In the genomic region with DNA sequence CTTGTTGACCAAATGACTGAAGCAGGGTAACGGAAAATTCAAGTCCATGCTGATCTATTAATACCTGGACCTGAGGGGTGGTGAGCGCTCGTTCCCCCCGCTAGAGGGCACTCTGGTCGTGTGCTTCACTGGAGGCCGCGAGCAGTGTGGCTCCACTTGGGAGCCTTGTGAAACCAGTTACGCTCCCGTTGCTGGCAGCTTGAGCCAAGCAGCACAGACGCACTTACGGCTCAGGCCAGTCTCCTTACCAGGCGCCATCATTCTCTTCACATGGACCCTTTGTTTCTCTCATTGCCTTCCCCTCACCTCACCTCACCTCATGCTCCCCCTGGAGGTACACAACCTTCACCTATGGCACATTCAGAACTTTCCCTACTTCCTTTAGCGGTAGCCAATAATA, we compare ENCODE assay signal across 8 cellular contexts. TPM values are rescaled to one million over a fixed set of nuclear protein-coding genes. Genes with fewer than 3 reads are reported as not detected.
A peak's percentile ranks its signal among the peaks of the same experiment; 100 is the strongest.
DNase-seq lines count a peak whose midpoint lies in the region; ATAC-seq and TF ChIP-seq lines count a peak whose summit lies in the region.

No MANE protein-coding gene starts in this region.

- no peak overlapping the region for H3K4me3 ChIP-seq in colonic mucosa
- no peak overlapping the region for H3K4me3 ChIP-seq in left lung

- H3K9me3 ChIP-seq in colonic mucosa (no peaks in the 10 kb centered on the region), left lung (no peaks in the 10 kb centered on the region)

- H3K36me3 ChIP-seq in colonic mucosa (no peaks in the 10 kb centered on the region), left lung (no peaks in the 10 kb centered on the region)

- peak; percentile 81 for TF ChIP-seq CTCF in colonic mucosa (IDR thresholded peaks at IDR 0.05)
- TF ChIP-seq CTCF in left lung (IDR thresholded peaks at IDR 0.05): peak; percentile 75 to 85

- peak; percentile 90 for DNase-seq in AG20443 (ENCODE audit: low spot score)
- peak; percentile 89 for DNase-seq in NCI-H510A treated with DMSO at 0.1 percent for 48 hours (lab: John Stamatoyannopoulos, UW)
- DNase-seq in activated CD4-positive, alpha-beta T cell treated with anti-CD3 and anti-CD28 coated beads for 4 hours: peak; percentile 45 to 53
- DNase-seq in colonic mucosa: peak; percentile 81
- DNase-seq in left lung: peak; percentile 85 to 89
- peak; percentile 51 to 53 for DNase-seq in stimulated activated CD4-positive, alpha-beta T cell treated with anti-CD3 and anti-CD28 coated beads, Interleukin-4, amount 100 ng/mL, for 48 hours (ENCODE audit: low read depth in 2 of 2)

- H3K27me3 ChIP-seq in colonic mucosa (no peaks in the 10 kb centered on the region), left lung (peaks cover 0 to 9% of the 10 kb centered on the region in 2 donors)

- no peak overlapping the region for H3K9ac ChIP-seq in colonic mucosa (ENCODE audit: low read depth in 2 of 2, low read length in 2 of 2)

- peak; percentile 92 for ATAC-seq in GM19043 (IDR thresholded peaks at IDR 0.05; ENCODE audit: low read depth, unreplicated experiment)
- ATAC-seq in HG03439 (IDR thresholded peaks at IDR 0.05; ENCODE audit: unreplicated experiment): peak; percentile 88
- peak; percentile 99 for ATAC-seq in left lung

- intact Hi-C loops in colonic mucosa (cut with DNase I) (loop anchor here (2.0 kb wide), 2 partner anchors 330 to 458 kb away; no protein-coding TSS in a partner anchor), left lung (cut with DNase I) (loop anchor here in 1 of 2 donors (5.0 kb wide), 2 partner anchors 328 to 458 kb away; no protein-coding TSS in a partner anchor)

- no peaks in the 10 kb centered on the region for H3K4me1 ChIP-seq in colonic mucosa
- peaks cover 3 to 4% of the 10 kb centered on the region in 2 donors for H3K4me1 ChIP-seq in left lung

- H3K27ac ChIP-seq in colonic mucosa (no peak overlapping the region), left lung (no peak overlapping the region)

RNA-seq across cellular contexts. Expression of gene TSPAN2, which starts 49.7 kb away (rescaled TPM):
- total RNA-seq in colonic mucosa (10 to 100 TPM in 1 of 2 donors, 1 to 10 TPM in 1; 2.1 to 14.6 TPM), left lung (10 to 100 TPM in 1 of 2 donors, 1 to 10 TPM in 1; 8.7 to 10.6 TPM)
